In the genomic region with DNA sequence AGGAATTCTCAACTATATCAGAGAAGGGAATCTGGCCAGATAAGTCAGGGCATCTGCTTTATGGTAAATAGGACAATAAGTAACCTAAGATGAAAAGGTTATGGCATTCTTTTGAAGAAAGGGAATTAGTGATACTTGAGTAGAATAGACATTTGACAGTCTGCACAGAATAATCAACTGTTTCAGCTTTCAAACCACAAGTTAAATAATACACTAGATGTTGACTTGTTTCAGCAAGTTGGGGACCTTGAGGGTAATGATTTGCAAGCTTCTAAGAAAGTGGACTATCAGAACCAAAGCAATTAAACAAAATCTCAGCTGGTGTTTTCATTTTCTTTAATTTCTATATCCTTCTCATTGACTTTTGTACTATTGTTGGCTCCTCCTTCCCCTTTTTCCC, we compare ENCODE assay signal across 1 cellular context.
TF ChIP-seq lines count a peak whose summit lies in the region.

No MANE protein-coding gene starts in this region.

TF ChIP-seq in GM12878, 131 proteins besides CTCF, POLR2A, EP300 and RAD21:
- TF ChIP-seq NFXL1 (IDR thresholded peaks at IDR 0.05; ENCODE audit: borderline replicate concordance): no peak
- peak; percentile 69; the same call in 1 of the 2 replicates for TF ChIP-seq ZNF24 (IDR thresholded peaks at IDR 0.05)
